In genomic region chr2:175004730-175004979, GRCh38 we compare ENCODE assay signal across 8 cellular contexts. TPM values are rescaled to one million over a fixed set of nuclear protein-coding genes. Genes with fewer than 3 reads are reported as not detected.
DNase-seq lines count a peak whose midpoint lies in the region; ATAC-seq and TF ChIP-seq lines count a peak whose summit lies in the region.

No MANE protein-coding gene starts in this region.

- H3K27ac ChIP-seq in right atrium auricular region, result peak overlapping the region; percentile 71 to 81

- peak overlapping the region; percentile 82 for H3K9ac ChIP-seq in skeletal muscle satellite cell (ENCODE audit: low read depth, low read length)

- TF ChIP-seq CTCF in WTC11 (IDR thresholded peaks at IDR 0.05), result no peak
- no peak for TF ChIP-seq CTCF in right atrium auricular region (IDR thresholded peaks at IDR 0.05)

- H3K4me3 ChIP-seq in right atrium auricular region (peak overlapping the region; percentile 65 to 73), skeletal muscle satellite cell (ENCODE audit: low read length) (peak overlapping the region; percentile 95)

- no peaks in the 10 kb centered on the region for H3K27me3 ChIP-seq in right atrium auricular region
- peaks cover 12% of the 10 kb centered on the region for H3K27me3 ChIP-seq in skeletal muscle satellite cell (ENCODE audit: control insufficient read depth, insufficient read depth, low read length)

- H3K27ac Mint-ChIP-seq in WTC11, result no peak overlapping the region

- no peaks in the 10 kb centered on the region for H3K27me3 Mint-ChIP-seq in WTC11 (ENCODE audit: low read depth)

- peaks cover 51% of the 10 kb centered on the region for H3K4me1 Mint-ChIP-seq in WTC11

- POLR2A ChIA-PET in WTC11 (lab: Charles Lee), result interaction anchor here (0.5 kb wide), 2 partner anchors 253 to 1770 kb away, joined by 3 to 4 read pairs; no protein-coding TSS in a partner anchor

- CTCF ChIA-PET in WTC11 (lab: Charles Lee), result interaction anchor here (0.9 to 3.3 kb wide), 12 partner anchors 11 to 323 kb away, joined by 3 to 20 read pairs (median 6); no protein-coding TSS in a partner anchor

- peak overlapping the region; percentile 89 for H3K4me3 Mint-ChIP-seq in WTC11

- H3K4me1 ChIP-seq in right atrium auricular region (no peaks in the 10 kb centered on the region), skeletal muscle satellite cell (ENCODE audit: control insufficient read depth, insufficient read depth, low read length) (peaks cover 13% of the 10 kb centered on the region)

- no peaks in the 10 kb centered on the region for H3K9me3 ChIP-seq in right atrium auricular region
- no peaks in the 10 kb centered on the region for H3K9me3 ChIP-seq in skeletal muscle satellite cell (replicated peaks; ENCODE audit: low read length)

- DNase-seq in WTC11 (ENCODE audit: low spot score) (no peak), right atrium auricular region (ENCODE audit: low spot score) (no peak)
- no peak for DNase-seq in stimulated activated CD4-positive, alpha-beta T cell treated with anti-CD3 and anti-CD28 coated beads, Interleukin-2, amount 100 ng/mL, for 24 hours
- no peak for DNase-seq in stimulated activated CD4-positive, alpha-beta T cell treated with anti-CD3 and anti-CD28 coated beads, Interleukin-1b, Interleukin-23, amount 100 ng/mL, for 48 hours

- ATAC-seq in GM18519 (IDR thresholded peaks at IDR 0.05; ENCODE audit: low FRiP score, unreplicated experiment), result peak; percentile 34
- ATAC-seq in HG02943 (IDR thresholded peaks at IDR 0.05; ENCODE audit: low read depth, unreplicated experiment), result peak; percentile 27
- peak; percentile 45 for ATAC-seq in WTC11
- no peak for ATAC-seq in HG03342 (IDR thresholded peaks at IDR 0.05; ENCODE audit: unreplicated experiment)

- H3K36me3 ChIP-seq in right atrium auricular region (no peaks in the 10 kb centered on the region), skeletal muscle satellite cell (ENCODE audit: insufficient read depth, low read length) (no peaks in the 10 kb centered on the region)

- no peaks in the 10 kb centered on the region for H3K9me3 Mint-ChIP-seq in WTC11

- H3K36me3 Mint-ChIP-seq in WTC11, result no peaks in the 10 kb centered on the region

- H3K4me2 ChIP-seq in skeletal muscle satellite cell (ENCODE audit: low read length), result peak overlapping the region; percentile 98

TF ChIP-seq in WTC11, 78 proteins besides CTCF, POLR2A, EP300 and RAD21:
- TF ChIP-seq, protein P1, sequence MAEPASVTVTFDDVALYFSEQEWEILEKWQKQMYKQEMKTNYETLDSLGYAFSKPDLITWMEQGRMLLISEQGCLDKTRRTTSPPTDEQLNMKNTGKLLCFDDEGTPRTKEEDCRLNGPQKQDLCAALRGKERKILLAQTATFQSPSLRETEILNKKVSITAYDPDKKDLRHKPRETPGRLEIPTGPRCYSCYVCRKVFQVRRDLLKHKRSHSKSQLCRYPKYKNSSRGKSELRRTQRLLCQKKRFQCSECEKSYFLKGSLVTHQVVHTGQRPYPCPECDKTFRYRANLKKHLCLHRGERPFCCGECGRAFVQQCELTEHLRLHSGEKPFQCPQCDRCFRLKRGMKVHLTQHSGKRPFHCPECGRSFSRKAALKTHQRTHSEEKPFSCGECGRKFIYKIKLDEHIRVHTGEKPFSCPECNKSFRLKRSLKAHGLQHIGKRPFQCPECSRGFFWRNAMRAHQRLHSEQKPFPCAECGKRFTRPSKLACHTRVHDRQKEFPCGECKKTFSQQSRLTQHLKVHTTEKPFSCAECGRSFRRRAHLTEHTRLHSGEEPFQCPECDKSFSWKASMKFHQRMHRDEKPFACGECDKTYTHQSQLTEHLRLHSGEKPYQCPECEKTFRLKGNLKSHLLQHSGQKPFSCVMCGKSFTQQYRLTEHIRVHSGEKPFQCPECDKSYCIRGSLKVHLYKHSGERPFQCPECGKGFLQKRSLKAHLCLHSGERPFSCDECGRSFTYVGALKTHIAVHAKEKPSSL (CRISPR knock-in tag; conservative IDR thresholded peaks at IDR 0.05), result no peak
- TF ChIP-seq MXD4 (CRISPR knock-in tag; IDR thresholded peaks at IDR 0.05; ENCODE audit: borderline replicate concordance) (no peak), ZBTB21 (CRISPR knock-in tag; IDR thresholded peaks at IDR 0.05; ENCODE audit: borderline replicate concordance) (no peak)
- TF ChIP-seq, protein P2, sequence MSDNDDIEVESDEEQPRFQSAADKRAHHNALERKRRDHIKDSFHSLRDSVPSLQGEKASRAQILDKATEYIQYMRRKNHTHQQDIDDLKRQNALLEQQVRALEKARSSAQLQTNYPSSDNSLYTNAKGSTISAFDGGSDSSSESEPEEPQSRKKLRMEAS (CRISPR knock-in tag; IDR thresholded peaks at IDR 0.05), result no peak

RNA-seq across cellular contexts. Expression of gene CHN1, which starts 0.5 kb away (rescaled TPM):
- total RNA-seq in WTC11 (2021), result 26.1 to 30.0 TPM (median 28.0 TPM) in 3 replicates
- total RNA-seq in right atrium auricular region, result 1 to 10 TPM; 4.1 to 9.3 TPM
- 13.7 and 23.2 TPM in 2 replicates for total RNA-seq in skeletal muscle satellite cell (2012; rRNA removed)
